24 cellular contexts compared by ENCODE assay signal in genomic region chr13:112169941-112170822, GRCh38.
"Had no signal": no experiment of that assay in that cellular context is flagged by ENCODE, and none has a peak within 500 bp of the region (broad histone marks: within the 10 kb centered on the region; RNA-seq: fewer than 3 reads in every experiment).

No MANE protein-coding gene starts in this region.

- H3K27me3 ChIP-seq: adrenal gland had no signal

- ATAC-seq: activated CD4-positive, alpha-beta T cell treated with anti-CD3 and anti-CD28 coated beads for 36 hours; activated CD8-positive, alpha-beta memory T cell treated with anti-CD3 and anti-CD28 coated beads, Interleukin-2, amount 10 ng/mL, durations not matched to agents 7 days and 5 days; activated CD8-positive, alpha-beta T cell treated with anti-CD3 and anti-CD28 coated beads, Interleukin-2, amount 10 ng/mL, durations not matched to agents 7 days and 5 days; activated naive CD8-positive, alpha-beta T cell treated with anti-CD3 and anti-CD28 coated beads, Interleukin-2, amount 50 U/mL, for 24 hours; body of pancreas; esophagus mucosa had no signal

- H3K4me1 ChIP-seq: adrenal gland, body of pancreas had no signal

- DNase-seq: activated CD4-positive, alpha-beta memory T cell treated with anti-CD3 and anti-CD28 coated beads for 36 hours; activated CD4-positive, alpha-beta T cell treated with anti-CD3 and anti-CD28 coated beads for 36 hours; activated CD4-positive, alpha-beta T cell treated with anti-CD3 and anti-CD28 coated beads, Interleukin-2, amount 10 ng/mL, durations not matched to agents 24 days and 14 days; activated CD4-positive, CD25-positive, alpha-beta regulatory T cell; activated CD4-positive, CD25-positive, alpha-beta regulatory T cell treated with anti-CD3 and anti-CD28 coated beads, Interleukin-2, amount 50 U/mL, for 72 hours; activated CD8-positive, alpha-beta memory T cell treated with anti-CD3 and anti-CD28 coated beads, Interleukin-2, amount 50 U/mL, for 4 hours; activated CD8-positive, alpha-beta T cell treated with anti-CD3 and anti-CD28 coated beads, Interleukin-2, amount 10 ng/mL, durations not matched to agents 7 days and 5 days; activated effector memory CD4-positive, alpha-beta T cell treated with anti-CD3 and anti-CD28 coated beads, Interleukin-2, amount 50 U/mL, for 16 hours; activated naive CD4-positive, alpha-beta T cell treated with anti-CD3 and anti-CD28 coated beads for 36 hours; activated naive CD8-positive, alpha-beta T cell treated with anti-CD3 and anti-CD28 coated beads for 36 hours; activated naive CD8-positive, alpha-beta T cell treated with anti-CD3 and anti-CD28 coated beads, Interleukin-2, amount 50 U/mL, for 24 hours; activated T-cell treated with anti-CD3 and anti-CD28 coated beads, Interleukin-2, amount 50 U/mL, for 1 hour; activated T-cell treated with anti-CD3 and anti-CD28 coated beads, Interleukin-2, amount 50 U/mL, for 48 hours; adrenal gland; amygdala; body of pancreas; central memory CD4-positive, alpha-beta T cell; cortex of kidney; dermis blood vessel endothelial cell; effector CD4-positive, alpha-beta T cell; foreskin fibroblast; T-helper 2 cell had no signal

- H3K27ac ChIP-seq: adrenal gland, body of pancreas had no signal

- H3K9me3 ChIP-seq: adrenal gland, body of pancreas had no signal

- H3K4me3 ChIP-seq: adrenal gland, body of pancreas had no signal

- H3K36me3 ChIP-seq: adrenal gland had no signal
